Comparison of ENCODE assay signal across 9 cellular contexts in the genomic region with DNA sequence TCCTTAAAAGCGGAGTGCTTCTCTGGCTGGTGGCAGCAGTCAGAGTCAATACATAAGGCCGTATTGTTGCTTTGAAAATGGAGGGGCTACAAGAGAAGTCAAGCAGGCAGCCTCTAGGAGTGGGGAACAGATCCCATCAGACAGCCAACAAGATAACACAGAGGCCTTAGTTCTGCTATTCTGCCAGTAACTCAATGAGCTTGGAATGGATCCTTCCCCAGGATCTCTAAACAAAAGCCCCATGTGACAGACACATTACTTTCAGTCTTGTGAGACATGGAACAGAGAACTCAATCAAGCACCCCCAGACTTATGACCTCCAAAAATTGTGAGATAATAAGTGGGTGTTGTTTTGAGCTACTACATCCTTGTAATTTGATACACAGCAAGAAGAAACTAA.
"Had no signal": no experiment of that assay in that cellular context is flagged by ENCODE, and none has a peak within 500 bp of the region (broad histone marks: within the 10 kb centered on the region; RNA-seq: fewer than 3 reads in every experiment).

No MANE protein-coding gene starts in this region.

- H3K36me3 ChIP-seq: thyroid gland had no signal

- H3K27ac ChIP-seq: epithelial cell of prostate, thyroid gland had no signal

- H3K4me1 ChIP-seq: thyroid gland had no signal

- DNase-seq: activated CD4-positive, alpha-beta T cell treated with anti-CD3 and anti-CD28 coated beads, Interleukin-2, amount 10 ng/mL, durations not matched to agents 24 days and 14 days; activated naive CD4-positive, alpha-beta T cell treated with anti-CD3 and anti-CD28 coated beads for 36 hours; right cardiac atrium; T-helper 1 cell; thyroid gland had no signal

- H3K4me3 ChIP-seq: thyroid gland had no signal

- H3K9me3 ChIP-seq: thyroid gland had no signal

- H3K27me3 ChIP-seq: thyroid gland had no signal

- FAIRE-seq: colon, small intestine, urothelium cell line had no signal
